In the genomic region with DNA sequence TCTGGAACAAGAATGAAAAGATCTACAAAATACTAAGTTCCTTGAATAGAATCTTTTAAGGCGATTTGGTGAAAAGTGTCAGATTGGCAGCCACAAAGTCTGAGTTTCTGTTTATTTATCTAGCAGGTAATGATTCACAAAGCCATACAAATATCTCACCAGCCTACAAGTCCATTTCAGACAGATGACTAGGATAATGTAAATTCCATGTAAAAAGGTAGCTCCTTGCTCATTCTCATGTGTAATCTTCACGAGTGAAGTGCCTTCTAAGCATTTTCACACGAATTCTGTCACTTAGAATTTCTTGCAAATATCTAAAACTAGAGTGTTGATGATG, we compare ENCODE assay signal across 12 cellular contexts.
A peak's percentile ranks its signal among the peaks of the same experiment; 100 is the strongest.
DNase-seq lines count a peak whose midpoint lies in the region; ATAC-seq, FAIRE-seq and TF ChIP-seq lines count a peak whose summit lies in the region.
"Had no signal": no experiment of that assay in that cellular context is flagged by ENCODE, and none has a peak within 500 bp of the region (broad histone marks: within the 10 kb centered on the region; RNA-seq: fewer than 3 reads in every experiment).

No MANE protein-coding gene starts in this region.

- H3K9ac ChIP-seq in IMR-90 (ENCODE audit: low read depth, low read length), result no peak overlapping the region; the same call in 1 of the 2 replicates

- no peaks in the 10 kb centered on the region for H3K9me3 ChIP-seq in IMR-90 (ENCODE audit: control insufficient read depth, insufficient read depth, low read length)
- H3K9me3 ChIP-seq in left lung, result no peaks in the 10 kb centered on the region
- H3K9me3 ChIP-seq in small intestine (ENCODE audit: control insufficient read depth, low read depth), result no peaks in the 10 kb centered on the region

- no peak overlapping the region for H4K91ac ChIP-seq in IMR-90 (ENCODE audit: insufficient read depth, low read depth, low read length)

- peak overlapping the region; percentile 25; the same call in 1 of the 2 replicates for H3K23ac ChIP-seq in IMR-90 (ENCODE audit: low read depth, low read length)

- CTCF ChIA-PET in IMR-90 (lab: Yijun Ruan, JAX), result no interaction called here
- CTCF ChIA-PET in MCF 10A (lab: Yijun Ruan, JAX), result interaction anchor here (0.6 to 1.3 kb wide), 4 partner anchors 64 to 813 kb away, joined by 3 to 5 read pairs (median 3); no protein-coding TSS in a partner anchor

- peak overlapping the region; percentile 56 for H2BK5ac ChIP-seq in IMR-90 (ENCODE audit: low read depth, low read length, poor library complexity, severe bottlenecking)

- peak overlapping the region; percentile 85 for H3K4me3 Mint-ChIP-seq in MCF 10A (ENCODE audit: unreplicated experiment)

- TF ChIP-seq CTCF in IMR-90 (conservative IDR thresholded peaks at IDR 0.05; ENCODE audit: low read depth, low read length) (no peak), MCF 10A (IDR thresholded peaks at IDR 0.05; ENCODE audit: unreplicated experiment) (no peak), left lung (IDR thresholded peaks at IDR 0.05) (no peak)

- H2BK120ac ChIP-seq in IMR-90 (ENCODE audit: low read depth, low read length), result no peak overlapping the region

- ATAC-seq in IMR-90 (ENCODE audit: low read depth), result no peak
- ATAC-seq in left lung, result peak; percentile 49
- no peak for ATAC-seq in HG02884 (IDR thresholded peaks at IDR 0.05; ENCODE audit: unreplicated experiment)
- ATAC-seq: K562 had no signal

- no peak overlapping the region for H3K56ac ChIP-seq in IMR-90 (ENCODE audit: extremely low read depth, insufficient read depth, low read length)

- peak overlapping the region; percentile 38; the same call in 1 of the 2 replicates for H3K4ac ChIP-seq in IMR-90 (ENCODE audit: low read depth, low read length)

- H3K27me3 ChIP-seq in IMR-90 (ENCODE audit: control insufficient read depth, insufficient read depth, low read length) (no peaks in the 10 kb centered on the region), left lung (no peaks in the 10 kb centered on the region), small intestine (ENCODE audit: control insufficient read depth in 2 of 2, insufficient read depth in 2 of 2, low read length in 2 of 2) (no peaks in the 10 kb centered on the region)

- no peak for DNase-seq in IMR-90
- no peak for DNase-seq in MCF 10A (ENCODE audit: unreplicated experiment)
- DNase-seq in left lung, result no peak
- DNase-seq in small intestine, result no peak
- DNase-seq in NCI-H2196 treated with DMSO at 0.1 percent for 48 hours (lab: John Stamatoyannopoulos, UW; ENCODE audit: unreplicated experiment), result no peak
- no peak for DNase-seq in AG08396 (ENCODE audit: low spot score)
- DNase-seq in HuH-7.5 (ENCODE audit: low spot score), result no peak
- DNase-seq: activated CD4-positive, alpha-beta T cell treated with anti-CD3 and anti-CD28 coated beads for 4 hours; activated effector memory CD4-positive, alpha-beta T cell treated with anti-CD3 and anti-CD28 coated beads, Interleukin-2, amount 50 U/mL, for 16 hours; NCI-H446 treated with DMSO at 0.1 percent for 48 hours had no signal

- H3K18ac ChIP-seq in IMR-90 (ENCODE audit: low read depth, low read length), result peak overlapping the region; percentile 20; the same call in 1 of the 2 replicates

- peaks cover 3% of the 10 kb centered on the region; the same call in 1 of the 2 replicates for H3K9me1 ChIP-seq in IMR-90 (ENCODE audit: insufficient read depth, low read length)

- H3K27ac ChIP-seq in IMR-90 (ENCODE audit: insufficient read depth, low read length) (no peak overlapping the region), left lung (peak overlapping the region; percentile 75 to 85), small intestine (ENCODE audit: low read depth in 1 of 2, low read length in 1 of 2) (peak overlapping the region; percentile 79 to 93)

- H3K14ac ChIP-seq in IMR-90 (replicated peaks; ENCODE audit: low read depth, low read length), result 0 out of 2 replicates have a peak overlapping the region, but pooled peaks have one; percentile 19

- H4K8ac ChIP-seq in IMR-90 (ENCODE audit: low read depth in 2 of 2, low read length in 2 of 2), result no peak overlapping the region; a peak in 1 of 4 replicates

- H3K4me1 ChIP-seq in IMR-90 (ENCODE audit: control insufficient read depth, insufficient read depth, low read length) (peaks cover 6% of the 10 kb centered on the region), left lung (peaks cover 5% of the 10 kb centered on the region in 2 donors), small intestine (ENCODE audit: control insufficient read depth in 2 of 2, insufficient read depth in 1 of 2, low read depth in 1 of 2, low read length in 1 of 2) (no peaks in the 10 kb centered on the region)

- H4K20me1 ChIP-seq in IMR-90 (ENCODE audit: insufficient read depth, low read length), result no peaks in the 10 kb centered on the region

- H4K5ac ChIP-seq in IMR-90 (ENCODE audit: low read depth, low read length), result no peak overlapping the region; the same call in 1 of the 2 replicates

- no CpG with 5 or more reads among the region's 3 CpGs for WGBS in IMR-90 (ENCODE audit: extremely low coverage in 2 of 2, insufficient read length in 1 of 2), 2 experiments
- WGBS in small intestine, 3 donors, result 7 to 39% (median 20%) methylated on average over 3 of the region's 3 CpGs

- H3K9me3 Mint-ChIP-seq in MCF 10A (ENCODE audit: unreplicated experiment), result no peaks in the 10 kb centered on the region

- H3K4me3 ChIP-seq in IMR-90 (ENCODE audit: insufficient read depth, low read depth, low read length), result peak overlapping the region; percentile 44; the same call in 1 of the 2 replicates
- peak overlapping the region in 1 of 2 donors; percentile 21 for H3K4me3 ChIP-seq in left lung
- peak overlapping the region in 1 of 2 donors; percentile 45 for H3K4me3 ChIP-seq in small intestine (ENCODE audit: low read depth in 1 of 2, low read length in 2 of 2)
- H3K4me3 ChIP-seq: K562 had no signal

- no peaks in the 10 kb centered on the region for H3K36me3 Mint-ChIP-seq in MCF 10A (ENCODE audit: insufficient read depth, unreplicated experiment)

- intact Hi-C loops in IMR-90 (cut with micrococcal nuclease) (no loop called here), MCF 10A (cut with micrococcal nuclease) (no loop called here), left lung (cut with DNase I) (no loop called here)

- H3K36me3 ChIP-seq in IMR-90 (ENCODE audit: control insufficient read depth, insufficient read depth, low read length) (no peaks in the 10 kb centered on the region), left lung (no peaks in the 10 kb centered on the region), small intestine (ENCODE audit: control insufficient read depth in 2 of 2, insufficient read depth in 2 of 2, low read length in 2 of 2) (no peaks in the 10 kb centered on the region)

- no peaks in the 10 kb centered on the region for H3K79me1 ChIP-seq in IMR-90 (ENCODE audit: low read depth in 1 of 2, low read length in 2 of 2)

- BruUV-seq in IMR-90 (replicated peaks; lab: Mats Ljungman, UMichigan) (no TSS peak), MCF 10A (replicated peaks; lab: Mats Ljungman, UMichigan) (no TSS peak)

- POLR2A ChIA-PET in IMR-90 (lab: Charles Lee; ENCODE audit: unreplicated experiment) (interaction anchor here (0.6 kb wide), 1 partner anchor 44 kb away, joined by 4 read pairs; no protein-coding TSS in a partner anchor), MCF 10A (lab: Yijun Ruan, JAX) (no interaction called here)

- H3K4me1 Mint-ChIP-seq in MCF 10A (ENCODE audit: insufficient read depth, unreplicated experiment), result peaks cover 6% of the 10 kb centered on the region

- TF ChIP-seq RAD21 in IMR-90 (IDR thresholded peaks at IDR 0.05; ENCODE audit: low read length), result no peak

- no peak overlapping the region for H2AFZ ChIP-seq in IMR-90 (replicated peaks; ENCODE audit: low read length, poor library complexity)

- dilution Hi-C loops in IMR-90 (cut with HindIII; ENCODE audit: low sequenced_read_pairs, unreplicated experiment), result no loop called here

- no peak overlapping the region for H2BK20ac ChIP-seq in IMR-90 (ENCODE audit: low read depth, low read length)

- no peaks in the 10 kb centered on the region for H3K27me3 Mint-ChIP-seq in MCF 10A (ENCODE audit: insufficient read depth, unreplicated experiment)

- H2AK5ac ChIP-seq in IMR-90 (ENCODE audit: low read depth, low read length), result no peak overlapping the region

- peak overlapping the region; percentile 84 for H3K4me2 ChIP-seq in IMR-90 (ENCODE audit: low read depth, low read length)

- H2BK15ac ChIP-seq in IMR-90 (ENCODE audit: low read depth, low read length), result no peak overlapping the region

- in situ Hi-C loops in IMR-90 (cut with MboI; ENCODE audit: low sequenced_read_pairs), result no loop called here

- H2AK9ac ChIP-seq in IMR-90 (replicated peaks; ENCODE audit: low read depth, low read length, poor library complexity), result no peak overlapping the region

- FAIRE-seq in small intestine (lab: Jason Lieb, UNC), result no peak
- FAIRE-seq: K562 had no signal

- H3K27ac Mint-ChIP-seq in MCF 10A (ENCODE audit: low read depth, unreplicated experiment), result peak overlapping the region; percentile 74

- no peak for TF ChIP-seq POLR2A in IMR-90 (IDR thresholded peaks at IDR 0.05; ENCODE audit: low read depth, low read length)

TF ChIP-seq in IMR-90, 13 proteins besides CTCF, POLR2A, EP300 and RAD21:
- no peak for TF ChIP-seq CEBPB (IDR thresholded peaks at IDR 0.05; ENCODE audit: low read depth, low read length)
- 0 out of 2 replicates have a peak, but pooled peaks have one; percentile 7 for TF ChIP-seq MAFK (IDR thresholded peaks at IDR 0.05; ENCODE audit: low read depth, low read length)
- TF ChIP-seq MXI1 (IDR thresholded peaks at IDR 0.05; ENCODE audit: borderline replicate concordance, low read depth, low read length), result no peak
